ENCODE assay signal across 1 cellular context in genomic region chr14:68283378-68284123, GRCh38.
TF ChIP-seq lines count a peak whose summit lies in the region.

No MANE protein-coding gene starts in this region.

TF ChIP-seq in IMR-90, 13 proteins besides CTCF, POLR2A, EP300 and RAD21 (continued from another document):
- TF ChIP-seq FOS (IDR thresholded peaks at IDR 0.05; ENCODE audit: low read depth, low read length) (no peak), MAFK (IDR thresholded peaks at IDR 0.05; ENCODE audit: low read depth, low read length) (no peak)
